In the genomic region with DNA sequence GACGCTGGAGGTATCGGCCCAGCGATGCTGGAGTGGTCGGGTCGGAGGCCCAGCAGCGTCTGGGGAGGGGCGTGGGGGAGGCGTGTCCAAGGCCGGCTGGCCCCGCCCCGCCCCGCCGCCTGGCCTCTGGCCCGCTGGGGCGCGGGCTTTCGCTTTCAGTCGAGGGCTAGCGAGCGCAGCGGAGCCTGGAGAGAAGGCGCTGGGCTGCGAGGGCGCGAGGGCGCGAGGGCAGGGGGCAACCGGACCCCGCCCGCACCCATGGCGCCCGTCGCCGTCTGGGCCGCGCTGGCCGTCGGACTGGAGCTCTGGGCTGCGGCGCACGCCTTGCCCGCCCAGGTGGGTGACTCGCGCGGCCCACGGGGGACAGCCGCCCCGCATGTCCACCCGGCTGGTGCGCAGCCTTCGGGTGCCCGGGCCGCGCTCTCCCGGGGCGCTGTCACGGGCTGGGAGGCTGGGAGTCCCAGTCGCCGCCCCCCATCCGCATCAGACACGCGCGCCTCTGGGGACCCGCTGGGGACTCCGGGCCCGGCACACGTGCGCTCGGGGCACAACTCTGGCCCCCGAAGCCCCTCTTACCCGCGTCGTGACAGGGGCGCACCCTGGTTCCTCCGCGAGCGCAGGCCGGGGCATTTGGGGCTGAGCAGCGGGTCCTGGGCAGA, we compare ENCODE assay signal across 8 cellular contexts. TPM values are rescaled to one million over a fixed set of nuclear protein-coding genes. Genes with fewer than 3 reads are reported as not detected.
DNase-seq lines count a peak whose midpoint lies in the region; ATAC-seq lines count a peak whose summit lies in the region.

Gene TNFRSF1B, plus strand, starts transcription at position 158 of the 659 bp plus-strand sequence. Its CDS starts 101 bp downstream, at position 259.

- ATAC-seq in GM18868 (IDR thresholded peaks at IDR 0.05; ENCODE audit: unreplicated experiment) (peak; percentile 53), HG03565 (IDR thresholded peaks at IDR 0.05; ENCODE audit: unreplicated experiment) (peak; percentile 32), left lobe of liver (peak; percentile 79), GM18870 (IDR thresholded peaks at IDR 0.05; ENCODE audit: unreplicated experiment) (no peak)
- ATAC-seq in central memory CD8-positive, alpha-beta T cell (replicated peaks; ENCODE audit: extremely low read depth, poor library complexity, severe bottlenecking): peak; percentile 53

- H3K9me3 Mint-ChIP-seq in central memory CD8-positive, alpha-beta T cell: no peaks in the 10 kb centered on the region

- peak; percentile 21 for DNase-seq in ACHN
- peak; percentile 35 for DNase-seq in activated CD4-positive, CD25-positive, alpha-beta regulatory T cell treated with anti-CD3 and anti-CD28 coated beads, Interleukin-2, amount 50 U/mL, for 16 hours (ENCODE audit: low read depth, low spot score)
- peak; percentile 41 to 44 for DNase-seq in central memory CD8-positive, alpha-beta T cell (ENCODE audit: low spot score in 2 of 2)
- DNase-seq in left lobe of liver (ENCODE audit: low spot score): peak; percentile 89
- peak; percentile 16 to 68 (median 49) for DNase-seq in stimulated activated CD4-positive, alpha-beta T cell treated with anti-CD3 and anti-CD28 coated beads, TNF-alpha, amount 100 ng/mL, for 1 hour (ENCODE audit: low read depth in 3 of 3, low spot score in 1 of 3)

- no peaks in the 10 kb centered on the region for H3K27me3 Mint-ChIP-seq in central memory CD8-positive, alpha-beta T cell

- H3K27ac Mint-ChIP-seq in central memory CD8-positive, alpha-beta T cell (ENCODE audit: low read depth): peak within 1 kb of the TSS; percentile 100

- H3K4me3 Mint-ChIP-seq in central memory CD8-positive, alpha-beta T cell: peak within 1 kb of the TSS; percentile 100

- H3K4me1 Mint-ChIP-seq in central memory CD8-positive, alpha-beta T cell: peaks cover 86% of the 10 kb centered on the region

- in situ Hi-C loops in ACHN (cut with HindIII; ENCODE audit: low pct_ligation_motif_present, low pct_unique_long_range_greater_than_20kb, low sequenced_read_pairs): no loop called here

- H3K36me3 Mint-ChIP-seq in central memory CD8-positive, alpha-beta T cell (ENCODE audit: insufficient read depth): peaks cover 21% of the 10 kb centered on the region

RNA-seq across cellular contexts. Expression of gene TNFRSF1B, which starts in this region (rescaled TPM):
- total RNA-seq in left lobe of liver: 16.8 TPM

Comparison
In these comparisons a context has a peak if more than half of its experiments do, and no peak if none do; other contexts are left out.
1. DNase-seq: peak in every context shown above with its lines; median percentile 89 in left lobe of liver; 49 in stimulated activated CD4-positive, alpha-beta T cell treated with anti-CD3 and anti-CD28 coated beads, TNF-alpha, amount 100 ng/mL, for 1 hour; 42 in central memory CD8-positive, alpha-beta T cell; 35 in activated CD4-positive, CD25-positive, alpha-beta regulatory T cell treated with anti-CD3 and anti-CD28 coated beads, Interleukin-2, amount 50 U/mL, for 16 hours; 21 in ACHN.